9 cellular contexts compared by ENCODE assay signal in the genomic region with DNA sequence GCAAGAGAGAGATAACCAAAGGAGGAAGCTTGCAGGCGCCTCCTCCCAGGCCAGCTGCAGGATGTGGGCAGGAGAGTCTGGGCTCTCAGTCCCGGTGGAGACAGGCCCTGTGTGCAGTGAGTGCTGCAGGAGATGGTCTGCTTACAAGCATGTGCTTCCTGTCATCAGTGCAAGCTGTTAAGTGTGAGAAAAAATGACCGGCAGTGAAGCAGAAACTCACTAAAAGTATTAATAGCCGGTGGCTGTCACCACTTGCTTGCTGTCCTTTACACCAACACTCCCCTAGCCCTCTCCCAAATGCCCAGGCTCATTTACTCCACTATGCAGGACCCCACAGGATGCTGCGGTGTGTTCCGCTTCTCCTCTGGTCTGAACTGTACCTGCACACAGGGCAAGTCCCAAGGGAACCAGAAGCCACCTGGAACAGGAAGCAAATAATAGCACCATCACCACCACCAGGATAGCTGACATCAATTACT.
DNase-seq lines count a peak whose midpoint lies in the region; ATAC-seq and TF ChIP-seq lines count a peak whose summit lies in the region.
"Had no signal": no experiment of that assay in that cellular context is flagged by ENCODE, and none has a peak within 500 bp of the region (broad histone marks: within the 10 kb centered on the region; RNA-seq: fewer than 3 reads in every experiment).

No MANE protein-coding gene starts in this region.

- no peak overlapping the region for H3K4me3 Mint-ChIP-seq in endothelial cell (ENCODE audit: unreplicated experiment)
- H3K4me3 Mint-ChIP-seq: neural crest cell had no signal

- DNase-seq in endothelial cell (ENCODE audit: low spot score) (peak; percentile 56), thyroid gland (no peak), omental fat pad (ENCODE audit: low spot score) (no peak), iPS-NIHi7 (ENCODE audit: extremely low spot score) (no peak)
- DNase-seq in activated naive CD4-positive, alpha-beta T cell treated with Interleukin-2 at 50 U/mL for 16 hours: no peak

- peaks cover 23 to 26% of the 10 kb centered on the region in 2 donors for H3K4me1 ChIP-seq in thyroid gland

- peaks cover 33% of the 10 kb centered on the region for H3K4me1 Mint-ChIP-seq in endothelial cell (ENCODE audit: unreplicated experiment)

- no peaks in the 10 kb centered on the region for H3K27me3 ChIP-seq in thyroid gland

- H3K36me3 ChIP-seq in KOPT-K1 (ENCODE audit: insufficient read depth, low read length) (no peaks in the 10 kb centered on the region), thyroid gland (no peaks in the 10 kb centered on the region)

- 57 to 69% methylated on average over 6 of the region's 6 CpGs for WGBS in thyroid gland, 2 donors

- peaks cover 2% of the 10 kb centered on the region for H3K27me3 Mint-ChIP-seq in endothelial cell (ENCODE audit: unreplicated experiment)

- no peak for TF ChIP-seq POLR2A in thyroid gland (IDR thresholded peaks at IDR 0.05)

- ATAC-seq in GM18502 (IDR thresholded peaks at IDR 0.05; ENCODE audit: poor library complexity, unreplicated experiment): peak; percentile 98
- peak; percentile 89 for ATAC-seq in GM21717 (IDR thresholded peaks at IDR 0.05; ENCODE audit: unreplicated experiment)
- ATAC-seq in omental fat pad (ENCODE audit: low FRiP score): no peak

- intact Hi-C loops in thyroid gland (cut with DNase I): no loop called here

- TF ChIP-seq CTCF in endothelial cell (IDR thresholded peaks at IDR 0.05; ENCODE audit: unreplicated experiment): no peak
- TF ChIP-seq CTCF in thyroid gland (IDR thresholded peaks at IDR 0.05): no peak
- no peak for TF ChIP-seq CTCF in omental fat pad (IDR thresholded peaks at IDR 0.05)

- H3K27ac ChIP-seq in KOPT-K1 (ENCODE audit: low read depth, low read length, poor library complexity, severe bottlenecking) (peak overlapping the region; percentile 82), thyroid gland (no peak overlapping the region)

- H3K9me3 Mint-ChIP-seq in endothelial cell (ENCODE audit: unreplicated experiment): no peaks in the 10 kb centered on the region
- H3K9me3 Mint-ChIP-seq: neural crest cell had no signal

- H3K9me3 ChIP-seq in KOPT-K1 (ENCODE audit: insufficient read depth, low read length, poor library complexity, severe bottlenecking) (peaks cover 4% of the 10 kb centered on the region), thyroid gland (no peaks in the 10 kb centered on the region)

- no peak overlapping the region for H3K4me3 ChIP-seq in thyroid gland (replicated peaks in 1 of 3)

- peak overlapping the region; percentile 93 for H3K27ac Mint-ChIP-seq in endothelial cell (ENCODE audit: unreplicated experiment)

- H3K36me3 Mint-ChIP-seq in endothelial cell (ENCODE audit: low read depth, unreplicated experiment): no peaks in the 10 kb centered on the region
